20 cellular contexts compared by ENCODE assay signal in the genomic region with DNA sequence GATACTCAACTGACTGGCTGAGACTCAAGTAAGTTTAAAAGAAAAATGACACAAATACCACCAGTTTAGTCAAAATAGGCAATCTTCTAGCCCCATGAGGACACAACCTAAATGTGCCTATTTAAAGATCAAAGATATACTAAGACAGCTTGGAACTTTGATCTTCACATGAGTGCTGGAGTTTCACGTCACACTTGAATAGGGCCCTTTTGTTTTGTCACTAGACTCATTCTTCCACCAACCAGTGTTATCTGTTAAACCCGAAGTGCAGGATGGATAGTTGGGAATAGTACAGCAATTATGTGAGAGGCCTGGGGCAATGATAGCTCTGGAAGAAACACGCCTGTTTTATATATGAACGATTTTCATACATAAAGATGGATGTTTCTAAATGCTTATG.
A peak's percentile ranks its signal among the peaks of the same experiment; 100 is the strongest.
DNase-seq lines count a peak whose midpoint lies in the region; ATAC-seq, FAIRE-seq and TF ChIP-seq lines count a peak whose summit lies in the region.
"Had no signal": no experiment of that assay in that cellular context is flagged by ENCODE, and none has a peak within 500 bp of the region (broad histone marks: within the 10 kb centered on the region; RNA-seq: fewer than 3 reads in every experiment).

No MANE protein-coding gene starts in this region.

- BruUV-seq in GM12878 (replicated peaks; lab: Mats Ljungman, UMichigan) = no TSS peak

- H4K20me1 ChIP-seq in SK-N-SH (ENCODE audit: insufficient read depth) (no peaks in the 10 kb centered on the region), GM12878 (ENCODE audit: control insufficient read depth, insufficient read depth) (no peaks in the 10 kb centered on the region), smooth muscle cell (ENCODE audit: low read depth) (no peaks in the 10 kb centered on the region)

- POLR2A ChIA-PET in SK-N-SH (lab: Yijun Ruan, JAX) = no interaction called here
- POLR2A ChIA-PET in GM12878 (lab: Charles Lee) = no interaction called here

- TF ChIP-seq CTCF in SK-N-SH (IDR thresholded peaks at IDR 0.05) = no peak
- TF ChIP-seq CTCF in GM12878 (IDR thresholded peaks at IDR 0.05 in 2 of 3, conservative IDR thresholded peaks at IDR 0.05 in 1 of 3; ENCODE audit: control insufficient read depth in 2 of 3, extremely low read depth in 1 of 3, insufficient read depth in 1 of 3, low read depth in 3 of 3, low read length in 3 of 3) = no peak
- TF ChIP-seq CTCF in mesothelial cell of epicardium (IDR thresholded peaks at IDR 0.05; ENCODE audit: unreplicated experiment) = no peak
- TF ChIP-seq CTCF in smooth muscle cell (IDR thresholded peaks at IDR 0.05; ENCODE audit: borderline replicate concordance, insufficient read depth, poor library complexity, severe bottlenecking) = no peak

- no peaks in the 10 kb centered on the region for H3K9me3 Mint-ChIP-seq in mesothelial cell of epicardium

- RAD21 ChIA-PET in GM12878 (lab: Charles Lee; ENCODE audit: unreplicated experiment) = interaction anchor here (1.3 kb wide), 1 partner anchor 8 kb away, joined by 4 read pairs; no protein-coding TSS in a partner anchor

- TF ChIP-seq POLR2A in GM12878 (IDR thresholded peaks at IDR 0.05; ENCODE audit: low read depth, low read length) = no peak

- H3K4me1 ChIP-seq in SK-N-SH (ENCODE audit: control insufficient read depth in 1 of 2, insufficient read depth in 2 of 2, low read depth in 1 of 2, low read length in 1 of 2) (no peaks in the 10 kb centered on the region; a peak in 1 of 4 replicates), GM12878 (ENCODE audit: control insufficient read depth, insufficient read depth, low read length) (no peaks in the 10 kb centered on the region), smooth muscle cell (ENCODE audit: low read depth) (no peaks in the 10 kb centered on the region)

- in situ Hi-C loops in GM12878 (cut with MboI) = no loop called here

- ATAC-seq in SK-N-SH treated with all-trans-retinoic acid at 6 μM for 48 hours (no peak), GM12878 (peak; percentile 41)

- H3K4me2 ChIP-seq in SK-N-SH = no peak overlapping the region
- no peak overlapping the region for H3K4me2 ChIP-seq in GM12878 (ENCODE audit: control insufficient read depth, insufficient read depth)
- no peak overlapping the region for H3K4me2 ChIP-seq in smooth muscle cell

- H3K27ac ChIP-seq in SK-N-SH (ENCODE audit: low read depth in 2 of 2, low read length in 1 of 2) = no peak overlapping the region
- no peak overlapping the region for H3K27ac ChIP-seq in GM12878 (ENCODE audit: control insufficient read depth, insufficient read depth)
- H3K27ac ChIP-seq in smooth muscle cell (ENCODE audit: low read depth) = no peak overlapping the region

- DNase-seq in SK-N-SH (no peak), GM12878 (ENCODE audit: low read depth, low spot score) (no peak), mesothelial cell of epicardium (ENCODE audit: low spot score in 2 of 2, unreplicated experiment in 2 of 2) (no peak), smooth muscle cell (lab: John Stamatoyannopoulos, UW; ENCODE audit: unreplicated experiment) (no peak), SW 1271 (lab: John Stamatoyannopoulos, UW) (no peak), EL (no peak), RKO (ENCODE audit: low spot score) (no peak)
- DNase-seq: CD4-positive, CD25-positive, alpha-beta regulatory T cell; KG1; MV-4-11; NCI-H187 treated with DMSO at 0.1 percent for 48 hours; NCI-H526 treated with DMSO at 0.1 percent for 48 hours; SHP77 had no signal

- TF ChIP-seq EP300 in SK-N-SH (IDR thresholded peaks at IDR 0.05; ENCODE audit: borderline replicate concordance in 1 of 2, low read depth in 1 of 2, low read length in 1 of 2) (no peak), GM12878 (IDR thresholded peaks at IDR 0.05; ENCODE audit: borderline replicate concordance in 1 of 2, control insufficient read depth in 1 of 2, low read depth in 2 of 2, low read length in 2 of 2) (no peak)

- H3K9me2 ChIP-seq in SK-N-SH = no peaks in the 10 kb centered on the region

- CTCF ChIA-PET in SK-N-SH (lab: Yijun Ruan, JAX) (no interaction called here), GM12878 (lab: Yijun Ruan, JAX) (no interaction called here)

- H3F3A ChIP-seq in SK-N-SH (replicated peaks; ENCODE audit: insufficient read depth) (no peaks in the 10 kb centered on the region), smooth muscle cell (ENCODE audit: low read depth) (no peaks in the 10 kb centered on the region)

- 69% methylated on average over 4 of the region's 4 CpGs for WGBS in SK-N-SH (ENCODE audit: low lambda C conversion rate)
- WGBS in GM12878 (ENCODE audit: insufficient coverage, insufficient replicate concordance, low lambda C conversion rate, missing lambda C conversion rate) = 19% methylated on average over 4 of the region's 4 CpGs
- WGBS in smooth muscle cell (ENCODE audit: low lambda C conversion rate) = 50% methylated on average over 4 of the region's 4 CpGs

- H2AFZ ChIP-seq in SK-N-SH (ENCODE audit: low read depth) (no peak overlapping the region), GM12878 (ENCODE audit: control insufficient read depth, low read depth, low read length) (no peak overlapping the region), smooth muscle cell (ENCODE audit: low read depth) (peak overlapping the region; percentile 82)

- H3K27ac Mint-ChIP-seq in mesothelial cell of epicardium = peak overlapping the region; percentile 34
- H3K27ac Mint-ChIP-seq: B cell; CD4-positive, CD25-positive, alpha-beta regulatory T cell had no signal

- H3K27me3 ChIP-seq in SK-N-SH (ENCODE audit: insufficient read depth) (no peaks in the 10 kb centered on the region), GM12878 (replicated peaks in 1 of 2; ENCODE audit: control insufficient read depth in 2 of 2, insufficient read depth in 2 of 2, low read length in 1 of 2) (no peaks in the 10 kb centered on the region), smooth muscle cell (ENCODE audit: low read depth) (no peaks in the 10 kb centered on the region)

- no peaks in the 10 kb centered on the region for H3K36me3 ChIP-seq in SK-N-SH (replicated peaks in 1 of 2; ENCODE audit: control insufficient read depth in 1 of 2, insufficient read depth in 2 of 2, low read length in 1 of 2)
- H3K36me3 ChIP-seq in GM12878 (ENCODE audit: control insufficient read depth in 2 of 2, insufficient read depth in 2 of 2, low read length in 1 of 2) = no peaks in the 10 kb centered on the region
- no peaks in the 10 kb centered on the region for H3K36me3 ChIP-seq in smooth muscle cell (ENCODE audit: low read depth)

- no peaks in the 10 kb centered on the region for H3K27me3 Mint-ChIP-seq in mesothelial cell of epicardium (ENCODE audit: low read depth)
- H3K27me3 Mint-ChIP-seq: B cell; CD4-positive, CD25-positive, alpha-beta regulatory T cell had no signal

- SMC1A ChIA-PET in GM12878 (lab: Charles Lee; ENCODE audit: uncharacterized antibody, unreplicated experiment) = no interaction called here

- H3K4me1 Mint-ChIP-seq in mesothelial cell of epicardium = peaks cover 11% of the 10 kb centered on the region
- H3K4me1 Mint-ChIP-seq: B cell; CD4-positive, CD25-positive, alpha-beta regulatory T cell had no signal

- H3K9me3 ChIP-seq in SK-N-SH (no peaks in the 10 kb centered on the region), GM12878 (replicated peaks; ENCODE audit: control insufficient read depth, insufficient read depth, low read length) (no peaks in the 10 kb centered on the region), smooth muscle cell (replicated peaks; ENCODE audit: low read depth) (no peaks in the 10 kb centered on the region)
- H3K9me3 ChIP-seq: Caco-2 had no signal

- TF ChIP-seq RAD21 in SK-N-SH (IDR thresholded peaks at IDR 0.05; ENCODE audit: low read length) = no peak
- TF ChIP-seq RAD21 in GM12878 (IDR thresholded peaks at IDR 0.05; ENCODE audit: insufficient read depth, low read depth, low read length) = no peak

- H3K79me2 ChIP-seq in SK-N-SH (ENCODE audit: insufficient read depth) (no peaks in the 10 kb centered on the region), GM12878 (ENCODE audit: control insufficient read depth, insufficient read depth, low read length) (no peaks in the 10 kb centered on the region), smooth muscle cell (ENCODE audit: low read depth) (no peaks in the 10 kb centered on the region)

- no peak for FAIRE-seq in GM12878 (lab: Jason Lieb, UNC)
- FAIRE-seq: GM12892, GM18507, H1, RCC 7860 had no signal

- H3K4me3 Mint-ChIP-seq in mesothelial cell of epicardium = no peak overlapping the region
- H3K4me3 Mint-ChIP-seq: B cell; CD4-positive, CD25-positive, alpha-beta regulatory T cell had no signal

- H3K4me3 ChIP-seq in SK-N-SH (ENCODE audit: low read depth in 2 of 2, low read length in 1 of 2) = no peak overlapping the region
- no peak overlapping the region for H3K4me3 ChIP-seq in GM12878
- no peak overlapping the region for H3K4me3 ChIP-seq in smooth muscle cell

- H3K36me3 Mint-ChIP-seq in mesothelial cell of epicardium = peaks cover 4% of the 10 kb centered on the region
- H3K36me3 Mint-ChIP-seq: CD4-positive, CD25-positive, alpha-beta regulatory T cell had no signal

- H3K9ac ChIP-seq in SK-N-SH (no peak overlapping the region), GM12878 (ENCODE audit: control insufficient read depth, insufficient read depth, low read length) (no peak overlapping the region), smooth muscle cell (ENCODE audit: low read depth) (no peak overlapping the region)

- intact Hi-C loops in GM12878 (cut with micrococcal nuclease; ENCODE audit: unreplicated experiment) = no loop called here

TF ChIP-seq in SK-N-SH, 30 proteins besides CTCF, POLR2A, EP300 and RAD21 (continues in another document):
- TF ChIP-seq RFX5 (IDR thresholded peaks at IDR 0.05; ENCODE audit: low read length) (no peak), ELF1 (IDR thresholded peaks at IDR 0.05) (no peak)
- TF ChIP-seq, protein P1, sequence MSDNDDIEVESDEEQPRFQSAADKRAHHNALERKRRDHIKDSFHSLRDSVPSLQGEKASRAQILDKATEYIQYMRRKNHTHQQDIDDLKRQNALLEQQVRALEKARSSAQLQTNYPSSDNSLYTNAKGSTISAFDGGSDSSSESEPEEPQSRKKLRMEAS (IDR thresholded peaks at IDR 0.05; ENCODE audit: low read depth) = no peak

TF ChIP-seq in SK-N-SH treated with all-trans-retinoic acid at 6 μM for 48 hours, 23 proteins besides CTCF, POLR2A, EP300 and RAD21 (continues in another document):
- TF ChIP-seq ZFP30 (CRISPR knock-in tag; IDR thresholded peaks at IDR 0.05) = no peak
- TF ChIP-seq ZC3H10 (CRISPR knock-in tag; IDR thresholded peaks at IDR 0.05) = no peak

TF ChIP-seq in GM12878, 131 proteins besides CTCF, POLR2A, EP300 and RAD21 (continues in another document):
- TF ChIP-seq TCF7 (IDR thresholded peaks at IDR 0.05; ENCODE audit: borderline replicate concordance) = peak; percentile 66; the same call in 1 of the 2 replicates
